In genomic region chr1:201774983-201775344, GRCh38 we compare ENCODE assay signal across 22 cellular contexts. TPM values are rescaled to one million over a fixed set of nuclear protein-coding genes. Genes with fewer than 3 reads are reported as not detected.
DNase-seq lines count a peak whose midpoint lies in the region; ATAC-seq and TF ChIP-seq lines count a peak whose summit lies in the region.
"Had no signal": no experiment of that assay in that cellular context is flagged by ENCODE, and none has a peak within 500 bp of the region (broad histone marks: within the 10 kb centered on the region; RNA-seq: fewer than 3 reads in every experiment).

No MANE protein-coding gene starts in this region.

- peak overlapping the region; percentile 40; the same call in 1 of the 2 replicates for H2BK120ac ChIP-seq in IMR-90 (ENCODE audit: low read depth, low read length)

- CTCF ChIA-PET in IMR-90 (lab: Yijun Ruan, JAX), result interaction anchor here (0.6 to 1.7 kb wide), 2 partner anchors 19 to 66 kb away, joined by 3 to 6 read pairs; no protein-coding TSS in a partner anchor

- H2AK5ac ChIP-seq in IMR-90 (ENCODE audit: low read depth, low read length), result no peak overlapping the region

- H3K27me3 ChIP-seq in ACC112 (ENCODE audit: insufficient read depth, low read length) (no peaks in the 10 kb centered on the region), IMR-90 (ENCODE audit: control insufficient read depth, insufficient read depth, low read length) (no peaks in the 10 kb centered on the region)
- H3K27me3 ChIP-seq: stomach had no signal

- H3K56ac ChIP-seq in IMR-90 (ENCODE audit: extremely low read depth, insufficient read depth, low read length), result no peak overlapping the region

- BruUV-seq in IMR-90 (replicated peaks; lab: Mats Ljungman, UMichigan), result no TSS peak

- H3K79me2 ChIP-seq in ACC112 (ENCODE audit: control insufficient read depth, insufficient read depth, low read length, unreplicated experiment), result peaks cover 81% of the 10 kb centered on the region

- H2BK20ac ChIP-seq in IMR-90 (ENCODE audit: low read depth, low read length), result peak overlapping the region; percentile 27; the same call in 1 of the 2 replicates

- H3K9me3 ChIP-seq in IMR-90 (ENCODE audit: control insufficient read depth, insufficient read depth, low read length), result peaks cover 2% of the 10 kb centered on the region; the same call in 1 of the 2 replicates

- H4K20me1 ChIP-seq in IMR-90 (ENCODE audit: insufficient read depth, low read length), result peaks cover 37% of the 10 kb centered on the region; the same call in 1 of the 2 replicates

- H3K9ac ChIP-seq in IMR-90 (ENCODE audit: low read depth, low read length), result no peak overlapping the region

- H3K36me3 Mint-ChIP-seq in osteocyte (ENCODE audit: unreplicated experiment), result peaks cover 57% of the 10 kb centered on the region

- H3K4me2 ChIP-seq in IMR-90 (ENCODE audit: low read depth, low read length), result peak overlapping the region; percentile 32; the same call in 1 of the 2 replicates

- in situ Hi-C loops in IMR-90 (cut with MboI; ENCODE audit: low sequenced_read_pairs), result no loop called here

- peaks cover 78% of the 10 kb centered on the region for H3K4me1 Mint-ChIP-seq in osteocyte (ENCODE audit: unreplicated experiment)
- H3K4me1 Mint-ChIP-seq: CD4-positive, alpha-beta memory T cell had no signal

- TF ChIP-seq POLR2A in IMR-90 (IDR thresholded peaks at IDR 0.05; ENCODE audit: low read depth, low read length), result no peak

- H4K91ac ChIP-seq in IMR-90 (ENCODE audit: insufficient read depth, low read depth, low read length), result no peak overlapping the region; the same call in 1 of the 2 replicates

- intact Hi-C loops in IMR-90 (cut with micrococcal nuclease), result no loop called here

- peaks cover 6% of the 10 kb centered on the region for H3K9me1 ChIP-seq in IMR-90 (ENCODE audit: insufficient read depth, low read length)

- no peak overlapping the region for H3K4me3 ChIP-seq in ACC112 (ENCODE audit: low read depth, low read length)
- H3K4me3 ChIP-seq in IMR-90 (ENCODE audit: insufficient read depth, low read depth, low read length), result no peak overlapping the region
- H3K4me3 ChIP-seq: stomach had no signal

- H3K23ac ChIP-seq in IMR-90 (ENCODE audit: low read depth, low read length), result no peak overlapping the region

- no peak overlapping the region for H3K4me3 Mint-ChIP-seq in osteocyte (ENCODE audit: unreplicated experiment)
- H3K4me3 Mint-ChIP-seq: activated CD8-positive, alpha-beta T cell treated with anti-CD3 and anti-CD28 coated beads for 36 hours; CD4-positive, alpha-beta memory T cell had no signal

- H3K14ac ChIP-seq in IMR-90 (replicated peaks; ENCODE audit: low read depth, low read length), result no peak overlapping the region; the same call in 1 of the 2 replicates

- H3K79me1 ChIP-seq in IMR-90 (ENCODE audit: low read depth in 1 of 2, low read length in 2 of 2), result peaks cover 28 to 76% of the 10 kb centered on the region in 2 experiments

- TF ChIP-seq RAD21 in IMR-90 (IDR thresholded peaks at IDR 0.05; ENCODE audit: low read length), result peak; percentile 10; the same call in 1 of the 2 replicates

- H2AFZ ChIP-seq in ACC112 (ENCODE audit: low read length, unreplicated experiment), result no peak overlapping the region
- no peak overlapping the region for H2AFZ ChIP-seq in IMR-90 (replicated peaks; ENCODE audit: low read length, poor library complexity)

- H2BK5ac ChIP-seq in IMR-90 (ENCODE audit: low read depth, low read length, poor library complexity, severe bottlenecking), result peak overlapping the region; percentile 62

- peak overlapping the region; percentile 36; the same call in 1 of the 2 replicates for H3K18ac ChIP-seq in IMR-90 (ENCODE audit: low read depth, low read length)

- no peak overlapping the region for H2AK9ac ChIP-seq in IMR-90 (replicated peaks; ENCODE audit: low read depth, low read length, poor library complexity)

- WGBS in IMR-90 (ENCODE audit: extremely low coverage in 2 of 2, insufficient read length in 1 of 2), 2 experiments, result no CpG with 5 or more reads among the region's 1 CpG

- H3K27ac Mint-ChIP-seq in osteocyte (ENCODE audit: unreplicated experiment), result peak overlapping the region; percentile 71
- H3K27ac Mint-ChIP-seq: activated CD8-positive, alpha-beta T cell treated with anti-CD3 and anti-CD28 coated beads for 36 hours had no signal

- no peak for DNase-seq in IMR-90
- DNase-seq in osteocyte (ENCODE audit: extremely low spot score, unreplicated experiment), result no peak
- no peak for DNase-seq in retina
- DNase-seq: activated CD8-positive, alpha-beta T cell treated with anti-CD3 and anti-CD28 coated beads for 36 hours; activated effector memory CD4-positive, alpha-beta T cell treated with anti-CD3 and anti-CD28 coated beads, Interleukin-2, amount 50 U/mL, for 16 hours; activated T-cell treated with anti-CD3 and anti-CD28 coated beads for 4 hours; CD4-positive, alpha-beta memory T cell; DMS153; GF-D8; KG1; kidney; NCI-H146; NCI-H2171 treated with DMSO at 0.1 percent for 48 hours; NCI-H526 treated with DMSO at 0.1 percent for 48 hours; right cardiac atrium; stimulated activated CD4-positive, alpha-beta T cell treated with anti-CD3 and anti-CD28 coated beads, Interleukin-15, amount 100 ng/mL, for 24 hours; stomach had no signal

- dilution Hi-C loops in IMR-90 (cut with HindIII; ENCODE audit: low sequenced_read_pairs, unreplicated experiment), result no loop called here

- ATAC-seq in IMR-90 (ENCODE audit: low read depth), result no peak
- no peak for ATAC-seq in GM21390 (IDR thresholded peaks at IDR 0.05; ENCODE audit: unreplicated experiment)
- no peak for ATAC-seq in HG03139 (IDR thresholded peaks at IDR 0.05; ENCODE audit: unreplicated experiment)
- ATAC-seq: activated CD8-positive, alpha-beta T cell treated with anti-CD3 and anti-CD28 coated beads for 36 hours had no signal

- no peak overlapping the region for H3K4ac ChIP-seq in IMR-90 (ENCODE audit: low read depth, low read length)

- H3K36me3 ChIP-seq in ACC112 (ENCODE audit: insufficient read depth, low read length) (peaks cover 16% of the 10 kb centered on the region), IMR-90 (ENCODE audit: control insufficient read depth, insufficient read depth, low read length) (no peaks in the 10 kb centered on the region)
- H3K36me3 ChIP-seq: stomach had no signal

- 0 out of 2 replicates have a peak, but pooled peaks have one; percentile 10 for TF ChIP-seq CTCF in IMR-90 (conservative IDR thresholded peaks at IDR 0.05; ENCODE audit: low read depth, low read length)
- TF ChIP-seq CTCF in osteocyte (IDR thresholded peaks at IDR 0.05), result no peak

- no peak overlapping the region for H2BK15ac ChIP-seq in IMR-90 (ENCODE audit: low read depth, low read length)

- H4K8ac ChIP-seq in IMR-90 (ENCODE audit: low read depth in 2 of 2, low read length in 2 of 2), result peak overlapping the region; percentile 1 to 16; a peak in 1 of 4 replicates

- POLR2A ChIA-PET in IMR-90 (lab: Charles Lee; ENCODE audit: unreplicated experiment), result no interaction called here

- H3K4me1 ChIP-seq in ACC112 (ENCODE audit: control insufficient read depth, insufficient read depth, low read length, unreplicated experiment), result peaks cover 81% of the 10 kb centered on the region
- H3K4me1 ChIP-seq in IMR-90 (ENCODE audit: control insufficient read depth, insufficient read depth, low read length), result peaks cover 13% of the 10 kb centered on the region

- peak overlapping the region; percentile 40; the same call in 1 of the 2 replicates for H4K5ac ChIP-seq in IMR-90 (ENCODE audit: low read depth, low read length)

- H3K27me3 Mint-ChIP-seq in osteocyte (ENCODE audit: unreplicated experiment), result no peaks in the 10 kb centered on the region
- H3K27me3 Mint-ChIP-seq: activated CD8-positive, alpha-beta T cell treated with anti-CD3 and anti-CD28 coated beads for 36 hours had no signal

- H3K27ac ChIP-seq in ACC112 (ENCODE audit: low read depth, low read length), result peak overlapping the region; percentile 87
- no peak overlapping the region for H3K27ac ChIP-seq in IMR-90 (ENCODE audit: insufficient read depth, low read length)
- peak overlapping the region; percentile 39 for H3K27ac ChIP-seq in cingulate gyrus (ENCODE audit: low read depth, low read length)
- H3K27ac ChIP-seq: RWPE1, stomach had no signal

- peaks cover 4% of the 10 kb centered on the region for H3K9me3 Mint-ChIP-seq in osteocyte (ENCODE audit: unreplicated experiment)

TF ChIP-seq in IMR-90, 13 proteins besides CTCF, POLR2A, EP300 and RAD21:
- TF ChIP-seq FOS (IDR thresholded peaks at IDR 0.05; ENCODE audit: low read depth, low read length) (no peak), MAFK (IDR thresholded peaks at IDR 0.05; ENCODE audit: low read depth, low read length) (no peak), ELK1 (IDR thresholded peaks at IDR 0.05; ENCODE audit: borderline replicate concordance, low read depth, low read length) (no peak), CEBPB (IDR thresholded peaks at IDR 0.05; ENCODE audit: low read depth, low read length) (no peak)

RNA-seq across cellular contexts. Expression of gene IPO9, which starts 54.0 kb away (rescaled TPM):
- 13.9 and 14.0 TPM in 2 replicates for total RNA-seq in IMR-90 (2012; rRNA removed)
- 23.4 and 29.6 TPM in 2 replicates for polyA plus RNA-seq in IMR-90 (2012; rRNA removed)
- 10.4 and 14.0 TPM in 2 replicates for polyA plus RNA-seq in IMR-90 (2012; cell fraction: cytosol; rRNA removed)
- polyA plus RNA-seq in IMR-90 (2012; cell fraction: nucleus; rRNA removed; ENCODE audit: low replicate concordance), result 18.1 and 35.9 TPM in 2 replicates
- total RNA-seq in osteocyte, result 63.3 and 65.0 TPM in 2 replicates
